In genomic region chr1:172897738-172898137, GRCh38 we compare ENCODE assay signal across 19 cellular contexts.
A peak's percentile ranks its signal among the peaks of the same experiment; 100 is the strongest.
DNase-seq lines count a peak whose midpoint lies in the region; FAIRE-seq and TF ChIP-seq lines count a peak whose summit lies in the region.
"Had no signal": no experiment of that assay in that cellular context is flagged by ENCODE, and none has a peak within 500 bp of the region (broad histone marks: within the 10 kb centered on the region; RNA-seq: fewer than 3 reads in every experiment).

No MANE protein-coding gene starts in this region.

- DNase-seq in EL (peak; percentile 93), RCC 7860 (ENCODE audit: low spot score) (peak; percentile 17), endothelial cell of umbilical vein (ENCODE audit: low read depth, low spot score) (peak; percentile 76), trophoblast cell (peak; percentile 8 to 42), cortex of kidney (lab: John Stamatoyannopoulos, UW) (no peak), NCI-H1694 (lab: John Stamatoyannopoulos, UW) (no peak), DMS114 treated with DMSO at 0.1 percent for 48 hours (lab: John Stamatoyannopoulos, UW; ENCODE audit: unreplicated experiment) (no peak), NCI-H510A (lab: John Stamatoyannopoulos, UW) (no peak)
- DNase-seq: activated CD8-positive, alpha-beta memory T cell treated with anti-CD3 and anti-CD28 coated beads, Interleukin-2, amount 10 ng/mL, durations not matched to agents 7 days and 5 days; activated effector memory CD4-positive, alpha-beta T cell treated with anti-CD3 and anti-CD28 coated beads, Interleukin-2, amount 50 U/mL, for 16 hours; aorta; heart right ventricle; NCI-H2029; NCI-H524; stimulated activated naive CD4-positive, alpha-beta T cell; T-helper 9 cell; transverse colon had no signal

- POLR2A ChIA-PET in endothelial cell of umbilical vein (lab: Charles Lee), result interaction anchor here (0.6 to 1.6 kb wide), 3 partner anchors 9 to 309 kb away, joined by 4 to 6 read pairs (median 5); partner anchors contain the start of gene TNFSF4

- H3K4me2 ChIP-seq in endothelial cell of umbilical vein (ENCODE audit: insufficient read depth, low read length) (peak overlapping the region; percentile 55), trophoblast cell (ENCODE audit: low read length) (no peak overlapping the region)
- H3K4me2 ChIP-seq: BLaER1 treated with 17β-estradiol and CSF1 and Interleukin-3, amounts not matched to agents 10 nM and 100 nM had no signal

- H4K12ac ChIP-seq in trophoblast cell (ENCODE audit: low read depth, low read length), result no peak overlapping the region

- H2BK5ac ChIP-seq in trophoblast cell (ENCODE audit: low read depth, low read length, poor library complexity), result no peak overlapping the region

- CTCF ChIA-PET in endothelial cell of umbilical vein (lab: Charles Lee), result interaction anchor here (1.3 kb wide), 1 partner anchor 12 kb away, joined by 4 read pairs; no protein-coding TSS in a partner anchor

- H3K36me3 ChIP-seq in endothelial cell of umbilical vein (ENCODE audit: control insufficient read depth in 2 of 2, extremely low read depth in 1 of 2, insufficient read depth in 2 of 2, low read length in 2 of 2) (no peaks in the 10 kb centered on the region), trophoblast cell (ENCODE audit: control insufficient read depth in 1 of 2, insufficient read depth in 2 of 2, low read length in 2 of 2) (no peaks in the 10 kb centered on the region)
- H3K36me3 ChIP-seq: BLaER1 treated with 17β-estradiol and CSF1 and Interleukin-3, amounts not matched to agents 10 nM and 100 nM; heart right ventricle; transverse colon had no signal

- H3K4ac ChIP-seq in trophoblast cell (ENCODE audit: low read depth, low read length), result no peak overlapping the region

- no peaks in the 10 kb centered on the region for H3K9me1 ChIP-seq in endothelial cell of umbilical vein (replicated peaks; ENCODE audit: control insufficient read depth, extremely low read depth, insufficient read depth, low read length)

- no peak overlapping the region for H3K18ac ChIP-seq in trophoblast cell (ENCODE audit: low read length)

- H3K9ac ChIP-seq in endothelial cell of umbilical vein (replicated peaks; ENCODE audit: extremely low read depth, insufficient read depth, low read length), result peak overlapping the region; percentile 59
- H3K9ac ChIP-seq in trophoblast cell (ENCODE audit: low read length), result no peak overlapping the region
- H3K9ac ChIP-seq: BLaER1 treated with 17β-estradiol and CSF1 and Interleukin-3, amounts not matched to agents 10 nM and 100 nM had no signal

- no peak overlapping the region for H2BK120ac ChIP-seq in trophoblast cell (ENCODE audit: insufficient read depth, low read length, poor library complexity)

- BruUV-seq in endothelial cell of umbilical vein (replicated peaks; lab: Mats Ljungman, UMichigan), result no TSS peak

- H3K4me3 ChIP-seq in endothelial cell of umbilical vein (replicated peaks in 1 of 3; ENCODE audit: insufficient read depth in 1 of 3, low read depth in 1 of 3, low read length in 3 of 3) (no peak overlapping the region), trophoblast cell (ENCODE audit: low read depth, low read length) (no peak overlapping the region)
- H3K4me3 ChIP-seq: BLaER1 treated with 17β-estradiol and CSF1 and Interleukin-3, amounts not matched to agents 10 nM and 100 nM; heart right ventricle; transverse colon had no signal

- intact Hi-C loops in endothelial cell of umbilical vein (cut with micrococcal nuclease), result loop anchor here (1.0 to 2.0 kb wide), 2 partner anchors 10 to 39 kb away; no protein-coding TSS in a partner anchor

- no peak overlapping the region for H3K14ac ChIP-seq in trophoblast cell (ENCODE audit: low read length)

- no peak for TF ChIP-seq CTCF in endothelial cell of umbilical vein (IDR thresholded peaks at IDR 0.05; ENCODE audit: extremely low read depth in 1 of 2, insufficient read depth in 1 of 2, low read depth in 1 of 2, low read length in 2 of 2)

- TF ChIP-seq POLR2A in endothelial cell of umbilical vein (IDR thresholded peaks at IDR 0.05; ENCODE audit: low read depth, low read length), result no peak

- H3K27me3 ChIP-seq in endothelial cell of umbilical vein (ENCODE audit: control insufficient read depth in 2 of 2, insufficient read depth in 2 of 2, low read length in 2 of 2) (no peaks in the 10 kb centered on the region), trophoblast cell (ENCODE audit: insufficient read depth, low read length) (no peaks in the 10 kb centered on the region)
- H3K27me3 ChIP-seq: BLaER1 treated with 17β-estradiol and CSF1 and Interleukin-3, amounts not matched to agents 10 nM and 100 nM; heart right ventricle; transverse colon had no signal

- no CpG with 5 or more reads among the region's 2 CpGs for WGBS in trophoblast cell (ENCODE audit: extremely low coverage, insufficient coverage, insufficient read length)

- FAIRE-seq in RCC 7860 (lab: Jason Lieb, UNC), result no peak
- FAIRE-seq in endothelial cell of umbilical vein (lab: Jason Lieb, UNC), result peak; percentile 49
- FAIRE-seq: islet of Langerhans had no signal

- H2AK5ac ChIP-seq in trophoblast cell (ENCODE audit: low read length), result no peak overlapping the region

- H3K79me2 ChIP-seq in endothelial cell of umbilical vein (ENCODE audit: control insufficient read depth, insufficient read depth, low read length) (no peaks in the 10 kb centered on the region), trophoblast cell (ENCODE audit: control insufficient read depth, insufficient read depth, low read length, poor library complexity) (no peaks in the 10 kb centered on the region)

- no peak overlapping the region for H4K91ac ChIP-seq in trophoblast cell (ENCODE audit: low read depth, low read length)

- no peak overlapping the region for H2AFZ ChIP-seq in endothelial cell of umbilical vein (ENCODE audit: low read depth, low read length)
- no peak overlapping the region for H2AFZ ChIP-seq in trophoblast cell (ENCODE audit: insufficient read depth, low read length, poor library complexity)

- peaks cover 78% of the 10 kb centered on the region for H3K4me1 ChIP-seq in endothelial cell of umbilical vein (ENCODE audit: control insufficient read depth, extremely low read depth, insufficient read depth, low read length)
- H3K4me1 ChIP-seq in trophoblast cell (ENCODE audit: control insufficient read depth in 1 of 2, insufficient read depth in 2 of 2, low read length in 2 of 2), result peaks cover 0 to 2% of the 10 kb centered on the region in 2 experiments

- H3K27ac ChIP-seq in endothelial cell of umbilical vein (ENCODE audit: insufficient read depth, low read depth, low read length), result peak overlapping the region; percentile 89
- no peak overlapping the region for H3K27ac ChIP-seq in trophoblast cell (ENCODE audit: low read depth, low read length)
- H3K27ac ChIP-seq: BLaER1 treated with 17β-estradiol and CSF1 and Interleukin-3, amounts not matched to agents 10 nM and 100 nM; heart right ventricle; transverse colon had no signal

- H2BK12ac ChIP-seq in trophoblast cell (ENCODE audit: low read length), result no peak overlapping the region

- H3K9me3 ChIP-seq in endothelial cell of umbilical vein (replicated peaks; ENCODE audit: control insufficient read depth, insufficient read depth, low read length) (no peaks in the 10 kb centered on the region), trophoblast cell (ENCODE audit: insufficient read depth, low read depth, low read length) (no peaks in the 10 kb centered on the region)
- H3K9me3 ChIP-seq: BLaER1 treated with 17β-estradiol and CSF1 and Interleukin-3, amounts not matched to agents 10 nM and 100 nM; heart right ventricle; transverse colon had no signal

- H3K23ac ChIP-seq in trophoblast cell (ENCODE audit: low read length), result no peak overlapping the region

- no peaks in the 10 kb centered on the region for H4K20me1 ChIP-seq in endothelial cell of umbilical vein (replicated peaks; ENCODE audit: control insufficient read depth, extremely low read depth, insufficient read depth, low read length)
- H4K20me1 ChIP-seq: BLaER1 treated with 17β-estradiol and CSF1 and Interleukin-3, amounts not matched to agents 10 nM and 100 nM had no signal

- dilution Hi-C loops in endothelial cell of umbilical vein (cut with MboI; ENCODE audit: extremely low pct_ligation_motif_present, low sequenced_read_pairs), result no loop called here

- no peaks in the 10 kb centered on the region for H3K79me1 ChIP-seq in trophoblast cell (ENCODE audit: low read length)

- no peak overlapping the region for H4K8ac ChIP-seq in trophoblast cell (ENCODE audit: low read depth, low read length)

TF ChIP-seq in endothelial cell of umbilical vein, 7 proteins besides CTCF, POLR2A, EP300 and RAD21:
- TF ChIP-seq, protein P1, sequence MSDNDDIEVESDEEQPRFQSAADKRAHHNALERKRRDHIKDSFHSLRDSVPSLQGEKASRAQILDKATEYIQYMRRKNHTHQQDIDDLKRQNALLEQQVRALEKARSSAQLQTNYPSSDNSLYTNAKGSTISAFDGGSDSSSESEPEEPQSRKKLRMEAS (IDR thresholded peaks at IDR 0.05; ENCODE audit: insufficient read depth, insufficient read length), result no peak
- TF ChIP-seq POLR2AphosphoS5 (IDR thresholded peaks at IDR 0.05; ENCODE audit: insufficient read depth, low read depth, low read length) (peak; percentile 76), EZH2 (IDR thresholded peaks at IDR 0.05; ENCODE audit: borderline replicate concordance, low read depth, low read length, severe bottlenecking) (no peak), MYC (IDR thresholded peaks at IDR 0.05; ENCODE audit: low read depth, low read length) (no peak), GATA2 (IDR thresholded peaks at IDR 0.05; ENCODE audit: insufficient read depth, insufficient read length, low read depth, low read length) (no peak), JUN (IDR thresholded peaks at IDR 0.05; ENCODE audit: borderline replicate concordance, insufficient read depth, insufficient read length, low read depth) (peak; percentile 82), FOS (IDR thresholded peaks at IDR 0.05; ENCODE audit: borderline replicate concordance, insufficient read depth, low read length) (peak; percentile 87)
TF ChIP-seq in endothelial cell of umbilical vein: peak in this region for 3.

Comparison
In these comparisons a context has a peak if more than half of its experiments do, and no peak if none do; other contexts are left out.
1. DNase-seq: peak in EL (single experiment), RCC 7860 (single experiment), endothelial cell of umbilical vein (single experiment) and trophoblast cell (2 of 2); none in cortex of kidney (single experiment), NCI-H1694 (single experiment), DMS114 treated with DMSO at 0.1 percent for 48 hours (single experiment) and NCI-H510A (single experiment).